Comparison of ENCODE assay signal across 9 cellular contexts in genomic region chr12:46219147-46219891, GRCh38. TPM values are rescaled to one million over a fixed set of nuclear protein-coding genes. Genes with fewer than 3 reads are reported as not detected.
DNase-seq lines count a peak whose midpoint lies in the region; ATAC-seq and TF ChIP-seq lines count a peak whose summit lies in the region.
"Had no signal": no experiment of that assay in that cellular context is flagged by ENCODE, and none has a peak within 500 bp of the region (broad histone marks: within the 10 kb centered on the region; RNA-seq: fewer than 3 reads in every experiment).

No MANE protein-coding gene starts in this region.

- no peak for DNase-seq in DND-41
- no peak for DNase-seq in PC-9
- no peak for DNase-seq in HK-2 (ENCODE audit: unreplicated experiment)
- no peak for DNase-seq in iPS-NIHi11 (ENCODE audit: low spot score)
- DNase-seq: NCI-H82 had no signal

- no peak overlapping the region for H3K4me3 ChIP-seq in DND-41 (ENCODE audit: low read depth in 1 of 2, low read length in 2 of 2)
- H3K4me3 ChIP-seq in PC-9 = no peak overlapping the region
- H3K4me3 ChIP-seq in rectal smooth muscle tissue (ENCODE audit: low read length) = peak overlapping the region; percentile 1

- H3K36me3 Mint-ChIP-seq in dendritic cell treated with granulocyte-macrophage colony-stimulating factor and Interleukin-4, amounts not matched to agents 40 ng/mL and 50 ng/mL, for 4 days (ENCODE audit: low read depth) = no peaks in the 10 kb centered on the region

- H3K27ac ChIP-seq in DND-41 (ENCODE audit: low read length) (0 out of 2 replicates have a peak overlapping the region, but pooled peaks have one; percentile 6), PC-9 (peak overlapping the region; percentile 85), rectal smooth muscle tissue (ENCODE audit: low read depth, low read length) (no peak overlapping the region)

- no peak for ATAC-seq in DND-41 (ENCODE audit: insufficient read depth, low read depth)
- no peak for ATAC-seq in GM19463 (IDR thresholded peaks at IDR 0.05; ENCODE audit: unreplicated experiment)
- no peak for ATAC-seq in HG02973 (IDR thresholded peaks at IDR 0.05; ENCODE audit: unreplicated experiment)

- H3K9ac ChIP-seq in DND-41 (ENCODE audit: low read depth, low read length) (no peak overlapping the region), rectal smooth muscle tissue (ENCODE audit: low read length) (no peak overlapping the region)

- no peak for TF ChIP-seq CTCF in DND-41 (IDR thresholded peaks at IDR 0.05; ENCODE audit: borderline replicate concordance, extremely low read depth, low read length, poor library complexity, severe bottlenecking)
- TF ChIP-seq CTCF in PC-9 (conservative IDR thresholded peaks at IDR 0.05) = no peak

- peaks cover 16% of the 10 kb centered on the region for H4K20me1 ChIP-seq in DND-41 (ENCODE audit: insufficient read depth, low read length)
- H4K20me1 ChIP-seq in PC-9 (ENCODE audit: insufficient read depth) = no peaks in the 10 kb centered on the region; the same call in none of the 2 replicates

- no peaks in the 10 kb centered on the region for H3K9me3 Mint-ChIP-seq in dendritic cell treated with granulocyte-macrophage colony-stimulating factor and Interleukin-4, amounts not matched to agents 40 ng/mL and 50 ng/mL, for 4 days

- intact Hi-C loops in PC-9 (cut with micrococcal nuclease; ENCODE audit: unreplicated experiment) = no loop called here
- intact Hi-C loops in dendritic cell treated with granulocyte-macrophage colony-stimulating factor and Interleukin-4, amounts not matched to agents 40 ng/mL and 50 ng/mL, for 4 days (cut with micrococcal nuclease) = loop anchor here (2.0 kb wide), 1 partner anchor 79 kb away; no protein-coding TSS in a partner anchor

- H3K27me3 Mint-ChIP-seq in dendritic cell treated with granulocyte-macrophage colony-stimulating factor and Interleukin-4, amounts not matched to agents 40 ng/mL and 50 ng/mL, for 4 days = peaks cover 51% of the 10 kb centered on the region

- H3K4me2 ChIP-seq in DND-41 (ENCODE audit: insufficient read depth, low read length) = no peak overlapping the region
- peak overlapping the region; percentile 27 for H3K4me2 ChIP-seq in PC-9

- H3K36me3 ChIP-seq in DND-41 (ENCODE audit: insufficient read depth, low read length) = no peaks in the 10 kb centered on the region
- peaks cover 64% of the 10 kb centered on the region for H3K36me3 ChIP-seq in PC-9 (ENCODE audit: low read depth)
- no peaks in the 10 kb centered on the region for H3K36me3 ChIP-seq in rectal smooth muscle tissue (ENCODE audit: control insufficient read depth, insufficient read depth, low read length)

- H3K27me3 ChIP-seq in DND-41 (ENCODE audit: insufficient read depth, low read length, poor library complexity) (no peaks in the 10 kb centered on the region), PC-9 (ENCODE audit: insufficient read depth, low read depth) (no peaks in the 10 kb centered on the region), rectal smooth muscle tissue (ENCODE audit: control insufficient read depth, insufficient read depth, low read length) (no peaks in the 10 kb centered on the region)

- TSS peak; percentile 16 for BruUV-seq in PC-9 (replicated peaks; lab: Mats Ljungman, UMichigan)

- peaks cover 61% of the 10 kb centered on the region for H3K4me1 ChIP-seq in DND-41 (ENCODE audit: insufficient read depth, low read length)
- peaks cover 53% of the 10 kb centered on the region for H3K4me1 ChIP-seq in PC-9 (replicated peaks; ENCODE audit: insufficient read depth)
- H3K4me1 ChIP-seq in rectal smooth muscle tissue (ENCODE audit: control insufficient read depth, insufficient read depth, low read length) = peaks cover 25% of the 10 kb centered on the region

- peaks cover 69% of the 10 kb centered on the region for H3F3A ChIP-seq in PC-9 (ENCODE audit: insufficient read depth, low read depth)

- H3K79me2 ChIP-seq in DND-41 (ENCODE audit: insufficient read depth, low read length) (no peaks in the 10 kb centered on the region), PC-9 (ENCODE audit: low read depth) (peaks cover 79% of the 10 kb centered on the region)

- H3K4me3 Mint-ChIP-seq in dendritic cell treated with granulocyte-macrophage colony-stimulating factor and Interleukin-4, amounts not matched to agents 40 ng/mL and 50 ng/mL, for 4 days = no peak overlapping the region

- peaks cover 77% of the 10 kb centered on the region for H3K4me1 Mint-ChIP-seq in dendritic cell treated with granulocyte-macrophage colony-stimulating factor and Interleukin-4, amounts not matched to agents 40 ng/mL and 50 ng/mL, for 4 days (ENCODE audit: low read depth)

- no peaks in the 10 kb centered on the region for H3K9me3 ChIP-seq in DND-41 (ENCODE audit: insufficient read depth, low read length, severe bottlenecking)
- H3K9me3 ChIP-seq in PC-9 (ENCODE audit: insufficient read depth, low read depth) = no peaks in the 10 kb centered on the region

- POLR2A ChIA-PET in PC-9 (lab: Charles Lee; ENCODE audit: unreplicated experiment) = interaction anchor here (0.7 kb wide), 1 partner anchor 333 kb away, joined by 7 read pairs; no protein-coding TSS in a partner anchor

- H3K27ac Mint-ChIP-seq in dendritic cell treated with granulocyte-macrophage colony-stimulating factor and Interleukin-4, amounts not matched to agents 40 ng/mL and 50 ng/mL, for 4 days = peak overlapping the region; percentile 56

- H2AFZ ChIP-seq in DND-41 (ENCODE audit: low read depth, low read length) (no peak overlapping the region), PC-9 (no peak overlapping the region)

- CTCF ChIA-PET in PC-9 (lab: Charles Lee) = interaction anchor here (0.8 kb wide), 1 partner anchor 245 kb away, joined by 4 read pairs; no protein-coding TSS in a partner anchor

- no peaks in the 10 kb centered on the region for H3K9me2 ChIP-seq in PC-9 (ENCODE audit: insufficient read depth)

RNA-seq across cellular contexts. Expression of gene SLC38A1, which starts 49.5 kb away (rescaled TPM):
- total RNA-seq in PC-9 (2021) = 77.7 and 131 TPM in 2 replicates
